Comparison of ENCODE assay signal across 8 cellular contexts in the genomic region with DNA sequence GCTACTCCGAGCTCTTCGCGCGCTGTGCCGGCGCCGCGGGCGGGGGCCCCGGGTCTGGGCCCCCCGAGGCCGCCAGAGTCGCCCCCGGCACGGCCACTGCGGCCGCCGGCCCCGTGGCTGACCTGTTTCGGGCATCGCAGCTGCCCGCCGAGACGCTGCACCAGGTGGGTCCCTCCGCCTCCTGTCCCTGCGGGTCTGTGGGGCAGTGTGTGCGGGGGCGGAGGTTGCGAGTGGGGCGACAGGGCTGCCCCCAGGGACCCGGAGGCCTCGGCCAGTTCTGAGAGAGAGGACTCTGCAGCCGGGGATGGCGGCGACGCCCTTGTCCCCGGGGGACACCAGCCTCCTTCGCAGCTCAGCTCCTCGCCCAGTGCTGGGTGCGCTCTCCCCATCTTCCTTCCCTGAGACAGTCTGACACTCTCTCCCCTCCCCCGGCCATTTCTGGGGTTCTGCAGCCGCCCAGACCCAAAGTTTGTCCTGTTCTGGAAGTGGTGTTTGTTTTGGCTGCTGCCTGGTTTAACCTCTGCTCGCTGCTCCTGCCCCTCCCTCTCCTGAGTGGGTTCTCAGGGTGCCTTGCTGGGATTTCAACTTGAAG. TPM values are rescaled to one million over a fixed set of nuclear protein-coding genes. Genes with fewer than 3 reads are reported as not detected.
A peak's percentile ranks its signal among the peaks of the same experiment; 100 is the strongest.
DNase-seq lines count a peak whose midpoint lies in the region; ATAC-seq and TF ChIP-seq lines count a peak whose summit lies in the region.

No MANE protein-coding gene starts in this region.

- H3K9me3 ChIP-seq in BE2C (no peaks in the 10 kb centered on the region), left ventricle myocardium inferior (replicated peaks) (peaks cover 5% of the 10 kb centered on the region), sigmoid colon (no peaks in the 10 kb centered on the region)

- H3K4me3 ChIP-seq in BE2C (ENCODE audit: low read depth, low read length) = peak overlapping the region; percentile 44
- peak overlapping the region; percentile 59 for H3K4me3 ChIP-seq in HL-60 (replicated peaks; ENCODE audit: insufficient read depth, low read length)
- H3K4me3 ChIP-seq in left ventricle myocardium inferior = peak overlapping the region; percentile 74
- peak overlapping the region; percentile 42 to 63 (median 62) for H3K4me3 ChIP-seq in sigmoid colon

- intact Hi-C loops in left ventricle myocardium inferior (cut with micrococcal nuclease) = no loop called here
- intact Hi-C loops in sigmoid colon (cut with DNase I) = loop anchor here (2.0 kb wide), 1 partner anchor 100 kb away; no protein-coding TSS in a partner anchor

- TF ChIP-seq EP300 in sigmoid colon (IDR thresholded peaks at IDR 0.05) = no peak

- DNase-seq in BE2C = no peak
- no peak for DNase-seq in HL-60 (ENCODE audit: low read depth in 1 of 2, low spot score in 1 of 2)
- DNase-seq in activated gamma-delta T cell treated with Interleukin-2 at 50 U/mL for 16 hours = peak; percentile 5
- DNase-seq in left ventricle myocardium inferior = peak; percentile 17
- DNase-seq in sigmoid colon = peak; percentile 66
- no peak for DNase-seq in NCI-H446 treated with DMSO at 0.1 percent for 48 hours (lab: John Stamatoyannopoulos, UW)

- 0% methylated on average over 42 to 43 of the region's 43 CpGs for WGBS in sigmoid colon, 2 donors

- ATAC-seq in GM19467 (IDR thresholded peaks at IDR 0.05; ENCODE audit: unreplicated experiment) = peak; percentile 16
- ATAC-seq in HG03457 (IDR thresholded peaks at IDR 0.05; ENCODE audit: unreplicated experiment) = no peak

- no peak overlapping the region for H3K27ac ChIP-seq in HL-60 (replicated peaks)
- H3K27ac ChIP-seq in left ventricle myocardium inferior (replicated peaks) = no peak overlapping the region
- peak overlapping the region in 1 of 4 donors; percentile 51 for H3K27ac ChIP-seq in sigmoid colon

- H3K27me3 ChIP-seq in BE2C (peaks cover 11% of the 10 kb centered on the region), HL-60 (ENCODE audit: insufficient read depth, poor library complexity, severe bottlenecking) (no peaks in the 10 kb centered on the region), left ventricle myocardium inferior (ENCODE audit: low read depth) (no peaks in the 10 kb centered on the region), sigmoid colon (peaks cover 0 to 5% (median 0%) of the 10 kb centered on the region in 3 donors)

- no peaks in the 10 kb centered on the region for H3K4me1 ChIP-seq in BE2C
- H3K4me1 ChIP-seq in left ventricle myocardium inferior = peaks cover 7% of the 10 kb centered on the region
- peaks cover 0 to 6% (median 0%) of the 10 kb centered on the region in 4 donors for H3K4me1 ChIP-seq in sigmoid colon

- TF ChIP-seq CTCF in BE2C (IDR thresholded peaks at IDR 0.05; ENCODE audit: low read depth, low read length) (no peak), HL-60 (IDR thresholded peaks at IDR 0.05; ENCODE audit: insufficient read depth, low read length) (no peak), left ventricle myocardium inferior (IDR thresholded peaks at IDR 0.05; ENCODE audit: borderline replicate concordance) (no peak), sigmoid colon (IDR thresholded peaks at IDR 0.05) (no peak)

- H3K36me3 ChIP-seq in BE2C = no peaks in the 10 kb centered on the region
- H3K36me3 ChIP-seq in left ventricle myocardium inferior = no peaks in the 10 kb centered on the region
- H3K36me3 ChIP-seq in sigmoid colon = no peaks in the 10 kb centered on the region

- TF ChIP-seq POLR2A in sigmoid colon (IDR thresholded peaks at IDR 0.05) = no peak

RNA-seq across cellular contexts. Expression of gene REPS2, which starts 0.6 kb away (rescaled TPM):
- 0.39 TPM for polyA plus RNA-seq in BE2C (2012; ENCODE audit: insufficient read depth, insufficient read length, low read depth)
- total RNA-seq in left ventricle myocardium inferior (7.6 TPM), sigmoid colon (10 to 100 TPM in 1 of 4 donors, 1 to 10 TPM in 3; 3.9 to 10.9 (median 5.5) TPM)
- polyA plus RNA-seq in sigmoid colon = 10 to 100 TPM in 1 of 3 donors, 1 to 10 TPM in 2; 2.4 to 10.2 (median 9.2) TPM

Comparison
In these comparisons a context has a peak if more than half of its experiments do, and no peak if none do; other contexts are left out.
1. DNase-seq: peak in activated gamma-delta T cell treated with Interleukin-2 at 50 U/mL for 16 hours (single experiment), left ventricle myocardium inferior (single experiment) and sigmoid colon (single experiment); none in BE2C (single experiment), HL-60 (0 of 2) and NCI-H446 treated with DMSO at 0.1 percent for 48 hours (single experiment).
2. Peak in every context shown above with its lines, with median percentiles within 50 percentile points of each other: H3K4me3 ChIP-seq.